Comparison of ENCODE assay signal across 21 cellular contexts in genomic region chr5:94812232-94812631, GRCh38.
"Had no signal": no experiment of that assay in that cellular context is flagged by ENCODE, and none has a peak within 500 bp of the region (broad histone marks: within the 10 kb centered on the region; RNA-seq: fewer than 3 reads in every experiment).

No MANE protein-coding gene starts in this region.

- H3K27ac Mint-ChIP-seq: naive thymus-derived CD8-positive, alpha-beta T cell had no signal

- H3K9me3 Mint-ChIP-seq: naive thymus-derived CD8-positive, alpha-beta T cell had no signal

- H3K4me1 Mint-ChIP-seq: naive thymus-derived CD8-positive, alpha-beta T cell had no signal

- H3K4me3 ChIP-seq: dorsolateral prefrontal cortex, heart right ventricle, mucosa of descending colon, ovary, stomach, thoracic aorta, transverse colon had no signal

- H3K4me3 Mint-ChIP-seq: naive thymus-derived CD8-positive, alpha-beta T cell had no signal

- H3K27me3 ChIP-seq: dorsolateral prefrontal cortex, heart right ventricle, ovary, stomach, transverse colon had no signal

- H3K4me1 ChIP-seq: heart right ventricle, stomach, transverse colon had no signal

- DNase-seq: cortex of kidney; dorsolateral prefrontal cortex; effector CD8-positive, alpha-beta T cell; heart right ventricle; hypothalamus; mucosa of descending colon; naive thymus-derived CD8-positive, alpha-beta T cell; ovary; right cardiac atrium; small intestine; stimulated activated CD4-positive, alpha-beta T cell treated with anti-CD3 and anti-CD28 coated beads, Interleukin-12 subunit alpha, Interleukin-12 subunit beta, amount 100 ng/mL, for 4 hours; stimulated activated naive CD4-positive, alpha-beta T cell; stomach; substantia nigra; transverse colon had no signal

- H3K36me3 Mint-ChIP-seq: naive thymus-derived CD8-positive, alpha-beta T cell had no signal

- FAIRE-seq: endometrium, frontal cortex, islet of Langerhans, small intestine had no signal

- H3K36me3 ChIP-seq: heart right ventricle, ovary, stomach, thoracic aorta, transverse colon had no signal

- H3K9me3 ChIP-seq: heart right ventricle, mucosa of descending colon, ovary, stomach, thoracic aorta, transverse colon had no signal

- H3K27ac ChIP-seq: heart right ventricle, ovary, stomach, thoracic aorta, transverse colon had no signal

- ATAC-seq: esophagus mucosa; heart right ventricle; left lobe of liver; mucosa of descending colon; naive thymus-derived CD8-positive, alpha-beta T cell; right cardiac atrium had no signal
